16 cellular contexts compared by ENCODE assay signal in genomic region chr12:13784504-13784903, GRCh38.
DNase-seq lines count a peak whose midpoint lies in the region; ATAC-seq and TF ChIP-seq lines count a peak whose summit lies in the region.
"Had no signal": no experiment of that assay in that cellular context is flagged by ENCODE, and none has a peak within 500 bp of the region (broad histone marks: within the 10 kb centered on the region; RNA-seq: fewer than 3 reads in every experiment).

No MANE protein-coding gene starts in this region.

- no peaks in the 10 kb centered on the region for H3K36me3 ChIP-seq in neuronal stem cell (replicated peaks in 1 of 2; ENCODE audit: control insufficient read depth in 2 of 2, insufficient read depth in 2 of 2, low read length in 2 of 2)

- no peak overlapping the region for H3K4me3 ChIP-seq in fibroblast of villous mesenchyme (ENCODE audit: low read depth, low read length)
- H3K4me3 ChIP-seq in neuronal stem cell (ENCODE audit: low read length in 2 of 2) = no peak overlapping the region

- H2BK12ac ChIP-seq in neuronal stem cell (ENCODE audit: low read length) = no peak overlapping the region

- no peak for TF ChIP-seq CTCF in fibroblast of villous mesenchyme (IDR thresholded peaks at IDR 0.05; ENCODE audit: insufficient read depth, low read depth, low read length)
- TF ChIP-seq CTCF in MCF 10A (IDR thresholded peaks at IDR 0.05; ENCODE audit: unreplicated experiment) = no peak

- H3K4ac ChIP-seq in neuronal stem cell (ENCODE audit: low read length) = no peak overlapping the region

- H4K91ac ChIP-seq in neuronal stem cell (ENCODE audit: low read depth, low read length, poor library complexity) = no peak overlapping the region

- no peak for ATAC-seq in activated naive CD4-positive, alpha-beta T cell treated with anti-CD3 and anti-CD28 coated beads, Interleukin-2, amount 50 U/mL, for 72 hours
- ATAC-seq: HCT116 had no signal

- peaks cover 14% of the 10 kb centered on the region for H3K27me3 Mint-ChIP-seq in MCF 10A (ENCODE audit: insufficient read depth, unreplicated experiment)

- no peak overlapping the region for H3K4me3 Mint-ChIP-seq in MCF 10A (ENCODE audit: unreplicated experiment)
- H3K4me3 Mint-ChIP-seq: CD8-positive, alpha-beta memory T cell; IgD-negative memory B cell had no signal

- H3K18ac ChIP-seq in neuronal stem cell (ENCODE audit: low read length) = no peak overlapping the region

- H3K4me2 ChIP-seq in neuronal stem cell (ENCODE audit: insufficient read depth, low read length, poor library complexity, severe bottlenecking) = no peak overlapping the region

- no TSS peak for BruUV-seq in MCF 10A (replicated peaks; lab: Mats Ljungman, UMichigan)

- CTCF ChIA-PET in MCF 10A (lab: Yijun Ruan, JAX) = interaction anchor here (0.5 to 1.7 kb wide), 4 partner anchors 16 to 422 kb away, joined by 3 to 8 read pairs (median 4); no protein-coding TSS in a partner anchor

- H3K27me3 ChIP-seq in neuronal stem cell (ENCODE audit: control insufficient read depth in 3 of 3, insufficient read depth in 3 of 3, low read depth in 1 of 3, low read length in 3 of 3) = no peaks in the 10 kb centered on the region

- H3K14ac ChIP-seq in neuronal stem cell (ENCODE audit: low read length) = no peak overlapping the region

- no peaks in the 10 kb centered on the region for H3K4me1 Mint-ChIP-seq in MCF 10A (ENCODE audit: insufficient read depth, unreplicated experiment)
- H3K4me1 Mint-ChIP-seq: CD8-positive, alpha-beta memory T cell had no signal

- in situ Hi-C loops in KBM-7 (cut with MboI; ENCODE audit: low pct_unique_long_range_greater_than_20kb, low sequenced_read_pairs) = no loop called here

- H3K79me1 ChIP-seq in neuronal stem cell (ENCODE audit: low read depth, low read length) = peaks cover 3% of the 10 kb centered on the region

- no peak overlapping the region for H2BK5ac ChIP-seq in neuronal stem cell (ENCODE audit: low read length)

- intact Hi-C loops in MCF 10A (cut with micrococcal nuclease) = no loop called here

- H3K9me3 Mint-ChIP-seq in MCF 10A (ENCODE audit: unreplicated experiment) = peaks cover 7% of the 10 kb centered on the region
- H3K9me3 Mint-ChIP-seq in activated naive CD4-positive, alpha-beta T cell treated with anti-CD3 and anti-CD28 coated beads, Interleukin-2, amount 50 U/mL, for 72 hours = peaks cover 0 to 4% of the 10 kb centered on the region in 2 donors
- H3K9me3 Mint-ChIP-seq: CD8-positive, alpha-beta memory T cell had no signal

- H3K9me3 ChIP-seq in neuronal stem cell (replicated peaks in 1 of 2; ENCODE audit: control insufficient read depth in 2 of 2, insufficient read depth in 1 of 2, low read depth in 1 of 2, low read length in 2 of 2) = peaks cover 2 to 6% of the 10 kb centered on the region in 2 donors

- no peak overlapping the region for H2BK15ac ChIP-seq in neuronal stem cell (ENCODE audit: low read length)

- peak; percentile 6 for DNase-seq in KBM-7
- peak; percentile 35 to 89 for DNase-seq in NCI-H446 (lab: John Stamatoyannopoulos, UW)
- DNase-seq in fibroblast of villous mesenchyme (ENCODE audit: low read depth) = peak; percentile 1
- no peak for DNase-seq in neuronal stem cell (ENCODE audit: low spot score)
- no peak for DNase-seq in mesenteric fat pad (ENCODE audit: low spot score)
- DNase-seq in MCF 10A (ENCODE audit: unreplicated experiment) = no peak
- DNase-seq in activated naive CD4-positive, alpha-beta T cell treated with anti-CD3 and anti-CD28 coated beads, Interleukin-2, amount 50 U/mL, for 72 hours (ENCODE audit: low spot score in 2 of 2) = no peak
- DNase-seq: CD8-positive, alpha-beta memory T cell; DMS153; NCI-H1105 treated with DMSO at 0.1 percent for 48 hours; NCI-H187; NCI-H774; SHP77 treated with DMSO at 0.1 percent for 48 hours; SW 1271 had no signal

- H3K4me1 ChIP-seq in neuronal stem cell (ENCODE audit: control insufficient read depth in 2 of 2, insufficient read depth in 1 of 2, low read depth in 1 of 2, low read length in 2 of 2) = no peaks in the 10 kb centered on the region

- H2AK5ac ChIP-seq in neuronal stem cell (ENCODE audit: low read depth, low read length) = peak overlapping the region; percentile 41

- H3K27ac Mint-ChIP-seq in MCF 10A (ENCODE audit: low read depth, unreplicated experiment) = no peak overlapping the region
- no peak overlapping the region for H3K27ac Mint-ChIP-seq in activated naive CD4-positive, alpha-beta T cell treated with anti-CD3 and anti-CD28 coated beads, Interleukin-2, amount 50 U/mL, for 72 hours
- H3K27ac Mint-ChIP-seq: CD8-positive, alpha-beta memory T cell; IgD-negative memory B cell had no signal

- no peak overlapping the region for H4K8ac ChIP-seq in neuronal stem cell (ENCODE audit: low read depth, low read length)

- no peak overlapping the region for H2AFZ ChIP-seq in neuronal stem cell (ENCODE audit: low read length)

- no peak overlapping the region for H3K27ac ChIP-seq in neuronal stem cell (replicated peaks; ENCODE audit: low read length)

- no peaks in the 10 kb centered on the region for H3K36me3 Mint-ChIP-seq in MCF 10A (ENCODE audit: insufficient read depth, unreplicated experiment)
- H3K36me3 Mint-ChIP-seq in activated naive CD4-positive, alpha-beta T cell treated with anti-CD3 and anti-CD28 coated beads, Interleukin-2, amount 50 U/mL, for 72 hours = no peaks in the 10 kb centered on the region
- H3K36me3 Mint-ChIP-seq: CD8-positive, alpha-beta memory T cell; IgD-negative memory B cell had no signal

- POLR2A ChIA-PET in MCF 10A (lab: Yijun Ruan, JAX) = no interaction called here

- no CpG with 5 or more reads among the region's 1 CpG for WGBS in neuronal stem cell (ENCODE audit: extremely low coverage in 2 of 2, insufficient read length in 2 of 2, insufficient replicate concordance in 1 of 2), 2 donors

- no peak overlapping the region for H3K23ac ChIP-seq in neuronal stem cell (ENCODE audit: low read depth, low read length, poor library complexity)

- H3K9ac ChIP-seq in neuronal stem cell (ENCODE audit: low read depth, low read length, poor library complexity) = no peak overlapping the region

- H2BK120ac ChIP-seq in neuronal stem cell (ENCODE audit: low read depth, low read length) = no peak overlapping the region

Comparison
In these comparisons a context has a peak if more than half of its experiments do, and no peak if none do; other contexts are left out.
1. DNase-seq: peak in KBM-7 (single experiment), NCI-H446 (2 of 2) and fibroblast of villous mesenchyme (single experiment); none in neuronal stem cell (single experiment), mesenteric fat pad (single experiment), MCF 10A (single experiment) and activated naive CD4-positive, alpha-beta T cell treated with anti-CD3 and anti-CD28 coated beads, Interleukin-2, amount 50 U/mL, for 72 hours (0 of 2).